ENCODE assay signal across 13 cellular contexts in the genomic region with DNA sequence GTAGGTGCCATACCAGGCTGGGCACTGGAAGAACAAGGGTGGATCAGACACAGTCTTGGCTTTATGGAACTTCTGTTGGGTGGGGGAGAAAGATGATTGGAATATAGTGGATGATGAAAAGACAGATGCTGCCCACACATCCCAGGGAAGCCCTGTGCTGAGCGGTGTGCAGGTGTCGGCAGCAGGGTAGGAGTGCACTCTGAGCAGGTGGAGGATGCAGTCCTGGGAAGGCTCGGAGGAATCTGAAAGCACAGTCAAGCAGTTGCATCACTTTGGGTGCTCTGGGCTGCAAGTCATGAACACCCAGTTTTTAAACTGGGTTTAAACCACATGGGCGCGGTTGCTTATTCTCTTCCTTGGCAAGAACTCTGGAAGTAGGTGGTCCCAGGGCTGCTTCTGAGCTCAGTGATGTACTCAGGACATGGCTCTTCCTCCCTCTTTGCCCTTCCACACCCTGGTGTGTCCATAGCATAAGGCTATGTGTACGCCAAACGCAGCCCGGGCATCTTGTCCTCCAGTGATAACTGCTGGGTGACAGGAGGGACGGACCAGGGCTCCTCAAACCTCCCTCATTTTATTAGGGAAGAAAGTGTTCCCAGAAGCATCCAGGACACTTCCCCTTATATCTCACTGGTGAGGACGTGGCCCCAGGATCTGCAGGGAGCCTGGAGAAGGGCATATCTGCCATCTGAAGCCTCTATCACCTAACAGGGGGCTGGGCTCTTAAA.
DNase-seq lines count a peak whose midpoint lies in the region; ATAC-seq and TF ChIP-seq lines count a peak whose summit lies in the region.
"Had no signal": no experiment of that assay in that cellular context is flagged by ENCODE, and none has a peak within 500 bp of the region (broad histone marks: within the 10 kb centered on the region; RNA-seq: fewer than 3 reads in every experiment).

No MANE protein-coding gene starts in this region.

- peak overlapping the region; percentile 69 for H3K27ac Mint-ChIP-seq in CD4-positive, alpha-beta T cell
- no peak overlapping the region for H3K27ac Mint-ChIP-seq in activated naive CD8-positive, alpha-beta T cell treated with anti-CD3 and anti-CD28 coated beads, Interleukin-2, amount 10 ng/mL, durations not matched to agents 7 days and 5 days

- H2BK5ac ChIP-seq in IMR-90 (ENCODE audit: low read depth, low read length, poor library complexity, severe bottlenecking) = no peak overlapping the region

- H3K9me1 ChIP-seq in IMR-90 (ENCODE audit: insufficient read depth, low read length) = peaks cover 69% of the 10 kb centered on the region

- in situ Hi-C loops in IMR-90 (cut with MboI; ENCODE audit: low sequenced_read_pairs) = loop anchor here (10.0 kb wide), 1 partner anchor 78 kb away; no protein-coding TSS in a partner anchor

- H2AFZ ChIP-seq in IMR-90 (replicated peaks; ENCODE audit: low read length, poor library complexity) = no peak overlapping the region

- peaks cover 88% of the 10 kb centered on the region for H3K27me3 Mint-ChIP-seq in CD4-positive, alpha-beta T cell
- peaks cover 78% of the 10 kb centered on the region for H3K27me3 Mint-ChIP-seq in activated naive CD8-positive, alpha-beta T cell treated with anti-CD3 and anti-CD28 coated beads, Interleukin-2, amount 10 ng/mL, durations not matched to agents 7 days and 5 days

- 100% methylated on average over 3 of the region's 10 CpGs; no CpG with 5 or more reads in 1 of the 2 experiments for WGBS in IMR-90 (ENCODE audit: extremely low coverage in 2 of 2, insufficient read length in 1 of 2), 2 experiments

- ATAC-seq in CD4-positive, alpha-beta T cell (ENCODE audit: poor library complexity) = no peak
- no peak for ATAC-seq in IMR-90 (ENCODE audit: low read depth)
- no peak for ATAC-seq in activated naive CD8-positive, alpha-beta T cell treated with anti-CD3 and anti-CD28 coated beads, Interleukin-2, amount 10 ng/mL, durations not matched to agents 7 days and 5 days (ENCODE audit: low read depth)
- no peak for ATAC-seq in GM21786 (IDR thresholded peaks at IDR 0.05; ENCODE audit: unreplicated experiment)
- ATAC-seq in HG03045 (IDR thresholded peaks at IDR 0.05; ENCODE audit: unreplicated experiment) = no peak

- CTCF ChIA-PET in CD4-positive, alpha-beta T cell (lab: Charles Lee) = no interaction called here
- CTCF ChIA-PET in IMR-90 (lab: Yijun Ruan, JAX) = no interaction called here

- peaks cover 64% of the 10 kb centered on the region for H3K4me1 Mint-ChIP-seq in CD4-positive, alpha-beta T cell (ENCODE audit: low read depth)
- H3K4me1 Mint-ChIP-seq in activated naive CD8-positive, alpha-beta T cell treated with anti-CD3 and anti-CD28 coated beads, Interleukin-2, amount 10 ng/mL, durations not matched to agents 7 days and 5 days = peaks cover 37% of the 10 kb centered on the region

- H3K56ac ChIP-seq in IMR-90 (ENCODE audit: extremely low read depth, insufficient read depth, low read length) = no peak overlapping the region

- POLR2A ChIA-PET in CD4-positive, alpha-beta T cell (lab: Charles Lee) = interaction anchor here (1.2 kb wide), 1 partner anchor 69 kb away, joined by 3 read pairs; no protein-coding TSS in a partner anchor
- POLR2A ChIA-PET in IMR-90 (lab: Charles Lee; ENCODE audit: unreplicated experiment) = no interaction called here
- POLR2A ChIA-PET in activated naive CD8-positive, alpha-beta T cell treated with anti-CD3 and anti-CD28 coated beads, Interleukin-2, amount 10 ng/mL, durations not matched to agents 7 days and 5 days (lab: Charles Lee) = interaction anchor here (1.6 kb wide), 1 partner anchor 181 kb away, joined by 4 read pairs; no protein-coding TSS in a partner anchor

- H3K9me3 ChIP-seq in CD4-positive, alpha-beta T cell (ENCODE audit: control insufficient read depth, low read length) = peaks cover 5% of the 10 kb centered on the region
- H3K9me3 ChIP-seq in IMR-90 (ENCODE audit: control insufficient read depth, insufficient read depth, low read length) (no peaks in the 10 kb centered on the region; the same call in 1 of the 2 replicates), neutrophil (no peaks in the 10 kb centered on the region), tibial artery (peaks cover 0 to 5% (median 3%) of the 10 kb centered on the region in 3 donors)
- H3K9me3 ChIP-seq: Caco-2 had no signal

- peak overlapping the region; percentile 65 for H3K4ac ChIP-seq in IMR-90 (ENCODE audit: low read depth, low read length)

- H4K20me1 ChIP-seq in IMR-90 (ENCODE audit: insufficient read depth, low read length) = peaks cover 80% of the 10 kb centered on the region

- H3K4me3 Mint-ChIP-seq in CD4-positive, alpha-beta T cell = peak overlapping the region; percentile 75
- peak overlapping the region; percentile 58 for H3K4me3 Mint-ChIP-seq in activated naive CD8-positive, alpha-beta T cell treated with anti-CD3 and anti-CD28 coated beads, Interleukin-2, amount 10 ng/mL, durations not matched to agents 7 days and 5 days

- peaks cover 44% of the 10 kb centered on the region for H3K27me3 ChIP-seq in CD4-positive, alpha-beta T cell (ENCODE audit: control insufficient read depth, insufficient read depth, low read length)
- H3K27me3 ChIP-seq in IMR-90 (ENCODE audit: control insufficient read depth, insufficient read depth, low read length) (no peaks in the 10 kb centered on the region), neutrophil (no peaks in the 10 kb centered on the region), tibial artery (no peaks in the 10 kb centered on the region)
- H3K27me3 ChIP-seq: tibial nerve had no signal

- TF ChIP-seq CTCF in CD4-positive, alpha-beta T cell (IDR thresholded peaks at IDR 0.05) = no peak
- TF ChIP-seq CTCF in IMR-90 (conservative IDR thresholded peaks at IDR 0.05; ENCODE audit: low read depth, low read length) = no peak
- TF ChIP-seq CTCF in neutrophil (IDR thresholded peaks at IDR 0.05) = no peak
- no peak for TF ChIP-seq CTCF in tibial artery (IDR thresholded peaks at IDR 0.05)

- H4K91ac ChIP-seq in IMR-90 (ENCODE audit: insufficient read depth, low read depth, low read length) = peak overlapping the region; percentile 58; the same call in 1 of the 2 replicates

- no peak for TF ChIP-seq RAD21 in IMR-90 (IDR thresholded peaks at IDR 0.05; ENCODE audit: low read length)

- intact Hi-C loops in CD4-positive, alpha-beta T cell (cut with DNase I, micrococcal nuclease) = loop anchor here (5.0 to 10.0 kb wide), 4 partner anchors 41 to 188 kb away; no protein-coding TSS in a partner anchor
- intact Hi-C loops in IMR-90 (cut with micrococcal nuclease) (no loop called here), tibial artery (cut with DNase I; ENCODE audit: low total_unique reads) (no loop called here)

- TF ChIP-seq POLR2A in IMR-90 (IDR thresholded peaks at IDR 0.05; ENCODE audit: low read depth, low read length) = no peak

- H2AK9ac ChIP-seq in IMR-90 (replicated peaks; ENCODE audit: low read depth, low read length, poor library complexity) = no peak overlapping the region

- no peaks in the 10 kb centered on the region for H3K36me3 Mint-ChIP-seq in CD4-positive, alpha-beta T cell (ENCODE audit: low read depth)
- H3K36me3 Mint-ChIP-seq in activated naive CD8-positive, alpha-beta T cell treated with anti-CD3 and anti-CD28 coated beads, Interleukin-2, amount 10 ng/mL, durations not matched to agents 7 days and 5 days = no peaks in the 10 kb centered on the region

- peak overlapping the region; percentile 73; the same call in 1 of the 2 replicates for H3K14ac ChIP-seq in IMR-90 (replicated peaks; ENCODE audit: low read depth, low read length)

- no peak overlapping the region for H4K5ac ChIP-seq in IMR-90 (ENCODE audit: low read depth, low read length)

- peak overlapping the region in 1 of 2 experiments; percentile 65; a peak in 2 of 4 replicates for H4K8ac ChIP-seq in IMR-90 (ENCODE audit: low read depth in 2 of 2, low read length in 2 of 2)

- H2AK5ac ChIP-seq in IMR-90 (ENCODE audit: low read depth, low read length) = peak overlapping the region; percentile 95

- no peak for DNase-seq in CD4-positive, alpha-beta T cell
- DNase-seq in IMR-90 (no peak), tibial artery (no peak)
- no peak for DNase-seq in activated naive CD8-positive, alpha-beta T cell treated with anti-CD3 and anti-CD28 coated beads, Interleukin-2, amount 10 ng/mL, durations not matched to agents 7 days and 5 days
- DNase-seq: amniotic stem cell, Caco-2, kidney glomerular epithelial cell, NCI-H187 treated with DMSO at 0.1 percent for 48 hours, NCI-H69 had no signal

- no TSS peak for BruUV-seq in IMR-90 (replicated peaks; lab: Mats Ljungman, UMichigan)

- H3K9me3 Mint-ChIP-seq in CD4-positive, alpha-beta T cell = no peaks in the 10 kb centered on the region
- no peaks in the 10 kb centered on the region for H3K9me3 Mint-ChIP-seq in activated naive CD8-positive, alpha-beta T cell treated with anti-CD3 and anti-CD28 coated beads, Interleukin-2, amount 10 ng/mL, durations not matched to agents 7 days and 5 days

- H3K36me3 ChIP-seq in IMR-90 (ENCODE audit: control insufficient read depth, insufficient read depth, low read length) (no peaks in the 10 kb centered on the region), neutrophil (no peaks in the 10 kb centered on the region), tibial artery (no peaks in the 10 kb centered on the region)
- H3K36me3 ChIP-seq: tibial nerve had no signal

- H3K4me1 ChIP-seq in IMR-90 (ENCODE audit: control insufficient read depth, insufficient read depth, low read length) (peaks cover 40% of the 10 kb centered on the region), neutrophil (ENCODE audit: control insufficient read depth in 1 of 2, insufficient read depth in 1 of 2, low read depth in 1 of 2, low read length in 1 of 2) (peaks cover 74 to 95% of the 10 kb centered on the region in 2 experiments), tibial artery (peaks cover 0 to 73% (median 51%) of the 10 kb centered on the region in 4 donors)
- H3K4me1 ChIP-seq: Caco-2 had no signal

- peak overlapping the region; percentile 46; the same call in 1 of the 2 replicates for H3K23ac ChIP-seq in IMR-90 (ENCODE audit: low read depth, low read length)

- H3K4me3 ChIP-seq in IMR-90 (ENCODE audit: insufficient read depth, low read depth, low read length) = no peak overlapping the region
- peak overlapping the region in 1 of 2 experiments; percentile 43 for H3K4me3 ChIP-seq in neutrophil (ENCODE audit: low read depth in 1 of 2, low read length in 1 of 2)
- H3K4me3 ChIP-seq in tibial artery = no peak overlapping the region
- H3K4me3 ChIP-seq: tibial nerve had no signal

- peak overlapping the region; percentile 73; the same call in 1 of the 2 replicates for H2BK20ac ChIP-seq in IMR-90 (ENCODE audit: low read depth, low read length)

- dilution Hi-C loops in IMR-90 (cut with HindIII; ENCODE audit: low sequenced_read_pairs, unreplicated experiment) = no loop called here

- H3K18ac ChIP-seq in IMR-90 (ENCODE audit: low read depth, low read length) = no peak overlapping the region

- no peak overlapping the region for H3K27ac ChIP-seq in CD4-positive, alpha-beta T cell (ENCODE audit: low read depth, low read length)
- no peak overlapping the region for H3K27ac ChIP-seq in IMR-90 (ENCODE audit: insufficient read depth, low read length)
- H3K27ac ChIP-seq in neutrophil = peak overlapping the region; percentile 81
- H3K27ac ChIP-seq in tibial artery = no peak overlapping the region
- H3K27ac ChIP-seq: tibial nerve had no signal

- H3K79me1 ChIP-seq in IMR-90 (ENCODE audit: low read depth in 1 of 2, low read length in 2 of 2) = peaks cover 67 to 95% of the 10 kb centered on the region in 2 experiments

- H2BK120ac ChIP-seq in IMR-90 (ENCODE audit: low read depth, low read length) = peak overlapping the region; percentile 56; the same call in 1 of the 2 replicates

- H3K4me2 ChIP-seq in IMR-90 (ENCODE audit: low read depth, low read length) = no peak overlapping the region

- peak overlapping the region; percentile 32; the same call in 2 of the 3 replicates for H2BK15ac ChIP-seq in IMR-90 (ENCODE audit: low read depth, low read length)

- H3K9ac ChIP-seq in IMR-90 (ENCODE audit: low read depth, low read length) = no peak overlapping the region

Comparison
In these comparisons a context has a peak if more than half of its experiments do, and no peak if none do; other contexts are left out.
1. intact Hi-C loops: an anchor here in CD4-positive, alpha-beta T cell (5.0 to 10.0 kb wide); none called in IMR-90 and tibial artery.